In the genomic region with DNA sequence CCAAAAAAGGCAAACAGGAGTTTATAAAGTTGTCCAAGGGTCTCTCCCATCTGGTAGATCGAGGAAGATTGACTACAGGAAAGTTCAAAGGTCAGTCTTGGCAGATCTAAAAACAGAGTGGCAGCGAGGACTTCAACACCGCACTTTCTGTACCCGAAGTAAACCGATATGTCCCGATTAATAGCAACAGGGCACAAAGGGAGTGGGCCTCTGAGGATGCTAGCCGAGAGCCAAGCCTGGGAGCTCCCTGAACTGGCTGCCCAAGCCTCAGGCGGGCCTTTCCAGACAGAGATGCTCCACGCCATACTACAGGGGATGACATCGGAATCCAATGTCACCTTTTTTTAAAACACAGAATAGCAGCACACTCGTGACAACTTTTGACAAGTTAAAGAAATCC, we compare ENCODE assay signal across 21 cellular contexts. TPM values are rescaled to one million over a fixed set of nuclear protein-coding genes. Genes with fewer than 3 reads are reported as not detected.
DNase-seq lines count a peak whose midpoint lies in the region; ATAC-seq and TF ChIP-seq lines count a peak whose summit lies in the region.
"Had no signal": no experiment of that assay in that cellular context is flagged by ENCODE, and none has a peak within 500 bp of the region (broad histone marks: within the 10 kb centered on the region; RNA-seq: fewer than 3 reads in every experiment).

No MANE protein-coding gene starts in this region.

- peaks cover 4% of the 10 kb centered on the region; the same call in 2 of the 3 replicates for H3K9me3 Mint-ChIP-seq in GM23338
- H3K9me3 Mint-ChIP-seq in WTC11, result peaks cover 5% of the 10 kb centered on the region
- H3K9me3 Mint-ChIP-seq: IgD-negative memory B cell had no signal

- H3K79me2 ChIP-seq in GM23338 (replicated peaks; ENCODE audit: insufficient read depth) (no peaks in the 10 kb centered on the region; the same call in 1 of the 2 replicates), osteoblast (ENCODE audit: insufficient read depth, low read length) (no peaks in the 10 kb centered on the region)

- H2AFZ ChIP-seq in GM23338 (no peak overlapping the region), osteoblast (ENCODE audit: low read length) (no peak overlapping the region)

- H3K4me3 ChIP-seq in GM23338 (peak overlapping the region; percentile 29; the same call in 1 of the 2 replicates), osteoblast (ENCODE audit: insufficient read depth, low read length) (no peak overlapping the region)
- H3K4me3 ChIP-seq: BLaER1 had no signal

- H3K27ac ChIP-seq in GM23338 (ENCODE audit: low read depth), result no peak overlapping the region
- no peak overlapping the region for H3K27ac ChIP-seq in osteoblast (ENCODE audit: low read depth, low read length)
- H3K27ac ChIP-seq: BLaER1 had no signal

- H3K9me2 ChIP-seq in GM23338 (ENCODE audit: insufficient read depth), result no peaks in the 10 kb centered on the region

- CTCF ChIA-PET in WTC11 (lab: Charles Lee), result interaction anchor here (0.7 to 1.8 kb wide), 9 partner anchors 15 to 146 kb away, joined by 3 to 5 read pairs (median 4); no protein-coding TSS in a partner anchor

- H3K27me3 ChIP-seq in GM23338 (ENCODE audit: insufficient read depth) (peaks cover 52% of the 10 kb centered on the region), osteoblast (ENCODE audit: insufficient read depth, low read length) (peaks cover 78% of the 10 kb centered on the region)

- H3K27me3 Mint-ChIP-seq in GM23338 (ENCODE audit: insufficient read depth, low read depth, poor library complexity), result peaks cover 41% of the 10 kb centered on the region
- H3K27me3 Mint-ChIP-seq in WTC11 (ENCODE audit: low read depth), result peaks cover 45% of the 10 kb centered on the region

- no peaks in the 10 kb centered on the region for H4K20me1 ChIP-seq in GM23338 (replicated peaks; ENCODE audit: insufficient read depth)
- no peaks in the 10 kb centered on the region for H4K20me1 ChIP-seq in osteoblast (ENCODE audit: insufficient read depth, low read length)

- H3K9me3 ChIP-seq in osteoblast (ENCODE audit: low read depth, low read length), result no peaks in the 10 kb centered on the region
- H3K9me3 ChIP-seq: BLaER1 had no signal

- DNase-seq in GM23338 (ENCODE audit: low spot score) (no peak), WTC11 (ENCODE audit: low spot score) (no peak), left kidney (ENCODE audit: low read depth, low spot score) (peak; percentile 54), osteoblast (ENCODE audit: insufficient read length, low spot score, missing footprints) (peak; percentile 27), amniotic stem cell (lab: John Stamatoyannopoulos, UW) (no peak), GF-D8 (lab: John Stamatoyannopoulos, UW) (no peak)
- DNase-seq: 8988T; CD4-positive, alpha-beta memory T cell; DMS153; DMS79; GDM1; HFFc6 had no signal

- no peaks in the 10 kb centered on the region; the same call in 1 of the 2 replicates for H3F3A ChIP-seq in GM23338 (replicated peaks; ENCODE audit: low read depth)

- no peak for ATAC-seq in GM23338
- ATAC-seq in WTC11, result no peak
- ATAC-seq in HG03520 (IDR thresholded peaks at IDR 0.05; ENCODE audit: unreplicated experiment), result no peak
- ATAC-seq: HCT116, HepG2 had no signal

- TF ChIP-seq CTCF in GM23338 (conservative IDR thresholded peaks at IDR 0.05; ENCODE audit: low read depth in 2 of 2) (no peak), WTC11 (IDR thresholded peaks at IDR 0.05) (no peak), osteoblast (IDR thresholded peaks at IDR 0.05; ENCODE audit: extremely low read depth, low read depth, low read length) (no peak)

- no peaks in the 10 kb centered on the region for H3K36me3 Mint-ChIP-seq in GM23338 (ENCODE audit: low read depth)
- H3K36me3 Mint-ChIP-seq in WTC11, result peaks cover 4% of the 10 kb centered on the region; the same call in 1 of the 2 replicates
- H3K36me3 Mint-ChIP-seq: CD14-positive monocyte; CD4-positive, alpha-beta memory T cell; IgD-negative memory B cell had no signal

- POLR2A ChIA-PET in WTC11 (lab: Charles Lee), result interaction anchor here (0.6 kb wide), 1 partner anchor 130 kb away, joined by 3 read pairs; no protein-coding TSS in a partner anchor

- H3K4me1 ChIP-seq in GM23338 (ENCODE audit: insufficient read depth) (peaks cover 42% of the 10 kb centered on the region), osteoblast (ENCODE audit: insufficient read depth, low read length) (no peaks in the 10 kb centered on the region)

- H3K4me1 Mint-ChIP-seq in GM23338, result peaks cover 34% of the 10 kb centered on the region
- peaks cover 38% of the 10 kb centered on the region for H3K4me1 Mint-ChIP-seq in WTC11
- H3K4me1 Mint-ChIP-seq: CD14-positive monocyte; CD4-positive, alpha-beta memory T cell; IgD-negative memory B cell had no signal

- H3K4me2 ChIP-seq in GM23338 (peak overlapping the region; percentile 60), osteoblast (ENCODE audit: insufficient read depth, low read length) (no peak overlapping the region)
- H3K4me2 ChIP-seq: BLaER1 had no signal

- H3K36me3 ChIP-seq in GM23338 (ENCODE audit: insufficient read depth) (no peaks in the 10 kb centered on the region), osteoblast (ENCODE audit: insufficient read depth, low read length) (no peaks in the 10 kb centered on the region)
- H3K36me3 ChIP-seq: BLaER1 had no signal

- H3K27ac Mint-ChIP-seq in GM23338 (no peak overlapping the region), WTC11 (no peak overlapping the region)
- H3K27ac Mint-ChIP-seq: CD14-positive monocyte; CD4-positive, alpha-beta memory T cell; HFFc6; IgD-negative memory B cell had no signal

- H3K4me3 Mint-ChIP-seq in GM23338 (no peak overlapping the region; the same call in 2 of the 3 replicates), WTC11 (peak overlapping the region; percentile 8)
- H3K4me3 Mint-ChIP-seq: CD4-positive, alpha-beta memory T cell; HFFc6; IgD-negative memory B cell had no signal

TF ChIP-seq in GM23338, 12 proteins besides CTCF, POLR2A, EP300 and RAD21 (continues in another document):
- TF ChIP-seq ZNF114 (CRISPR knock-in tag; IDR thresholded peaks at IDR 0.05) (no peak), CREB1 (CRISPR knock-in tag; IDR thresholded peaks at IDR 0.05; ENCODE audit: low read depth) (no peak), JUNB (IDR thresholded peaks at IDR 0.05; ENCODE audit: unreplicated experiment) (no peak), POLR2AphosphoS5 (IDR thresholded peaks at IDR 0.05; ENCODE audit: low read depth) (no peak)
- TF ChIP-seq, protein P1, sequence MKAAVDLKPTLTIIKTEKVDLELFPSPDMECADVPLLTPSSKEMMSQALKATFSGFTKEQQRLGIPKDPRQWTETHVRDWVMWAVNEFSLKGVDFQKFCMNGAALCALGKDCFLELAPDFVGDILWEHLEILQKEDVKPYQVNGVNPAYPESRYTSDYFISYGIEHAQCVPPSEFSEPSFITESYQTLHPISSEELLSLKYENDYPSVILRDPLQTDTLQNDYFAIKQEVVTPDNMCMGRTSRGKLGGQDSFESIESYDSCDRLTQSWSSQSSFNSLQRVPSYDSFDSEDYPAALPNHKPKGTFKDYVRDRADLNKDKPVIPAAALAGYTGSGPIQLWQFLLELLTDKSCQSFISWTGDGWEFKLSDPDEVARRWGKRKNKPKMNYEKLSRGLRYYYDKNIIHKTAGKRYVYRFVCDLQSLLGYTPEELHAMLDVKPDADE (IDR thresholded peaks at IDR 0.05), result no peak

TF ChIP-seq in WTC11, 78 proteins besides CTCF, POLR2A, EP300 and RAD21:
- TF ChIP-seq ZNF423 (CRISPR knock-in tag; IDR thresholded peaks at IDR 0.05) (no peak), PREB (CRISPR knock-in tag; IDR thresholded peaks at IDR 0.05; ENCODE audit: borderline replicate concordance) (no peak), FOXJ3 (CRISPR knock-in tag; IDR thresholded peaks at IDR 0.05; ENCODE audit: borderline replicate concordance) (no peak), ZNF121 (CRISPR knock-in tag; IDR thresholded peaks at IDR 0.05) (no peak)

RNA-seq across cellular contexts. Expression of gene FGF4, which starts 2.5 kb away (rescaled TPM):
- 9.2 and 13.1 TPM in 2 replicates for total RNA-seq in GM23338 (2014; rRNA removed; shearing (Covaris generic))
- 4.1 and 4.8 TPM in 2 replicates for polyA plus RNA-seq in GM23338 (2016; fragmentation: Nextera tagmentation; extraction: Ambion mirVana)
- 3.2 to 5.9 TPM (median 3.3 TPM) in 3 replicates for total RNA-seq in WTC11 (2021)
- not detected in 2 replicates for total RNA-seq in osteoblast
- total RNA-seq: A673; CD4-positive, alpha-beta memory T cell; Daoy; HepG2; HFFc6 had no signal
- polyA plus RNA-seq: AG04450; CD14-positive monocyte; CD4-positive, alpha-beta memory T cell; HepG2; IgD-negative memory B cell had no signal

RNA-seq across cellular contexts. Expression of gene FGF3, which starts 46.6 kb away (rescaled TPM):
- 1.2 TPM in 1 of 2 replicates, not detected in the other for total RNA-seq in GM23338 (2014; rRNA removed; shearing (Covaris generic))
- not detected in 2 replicates for polyA plus RNA-seq in GM23338 (2016; fragmentation: Nextera tagmentation; extraction: Ambion mirVana)
- total RNA-seq in WTC11 (2021) (not detected in 3 replicates), osteoblast (not detected in 2 replicates)
- total RNA-seq: A673; CD4-positive, alpha-beta memory T cell; Daoy; HepG2; HFFc6 had no signal
- polyA plus RNA-seq: AG04450; CD14-positive monocyte; CD4-positive, alpha-beta memory T cell; HepG2; IgD-negative memory B cell had no signal

Comparison
In these comparisons a context has a peak if more than half of its experiments do, and no peak if none do; other contexts are left out.
1. DNase-seq: peak in left kidney (single experiment) and osteoblast (single experiment); none in GM23338 (single experiment), WTC11 (single experiment), amniotic stem cell (single experiment) and GF-D8 (single experiment).